Comparison of ENCODE assay signal across 19 cellular contexts in genomic region chr7:13321321-13321720, GRCh38.
DNase-seq lines count a peak whose midpoint lies in the region; TF ChIP-seq lines count a peak whose summit lies in the region.
"Had no signal": no experiment of that assay in that cellular context is flagged by ENCODE, and none has a peak within 500 bp of the region (broad histone marks: within the 10 kb centered on the region; RNA-seq: fewer than 3 reads in every experiment).

No MANE protein-coding gene starts in this region.

- H3K9ac ChIP-seq in HUES6 (ENCODE audit: low read length) (no peak overlapping the region), iPS-20b (ENCODE audit: low read depth, low read length) (0 out of 2 replicates have a peak overlapping the region, but pooled peaks have one; percentile 7)
- H3K9ac ChIP-seq: KMS-11, SK-N-SH had no signal

- H2AFZ ChIP-seq in ACC112 (ENCODE audit: low read length, unreplicated experiment): peak overlapping the region; percentile 8

- peaks cover 2% of the 10 kb centered on the region; the same call in 1 of the 2 replicates for H3K9me3 ChIP-seq in HUES6 (ENCODE audit: control insufficient read depth, insufficient read depth, low read depth, low read length)
- H3K9me3 ChIP-seq in iPS-20b (ENCODE audit: insufficient read depth, low read depth, low read length): no peaks in the 10 kb centered on the region; the same call in 1 of the 2 replicates
- H3K9me3 ChIP-seq in left ventricle myocardium inferior (replicated peaks): peaks cover 3% of the 10 kb centered on the region
- H3K9me3 ChIP-seq: SK-N-SH had no signal

- no peaks in the 10 kb centered on the region for H3K36me3 ChIP-seq in ACC112 (ENCODE audit: insufficient read depth, low read length)
- H3K36me3 ChIP-seq in HUES6 (ENCODE audit: control insufficient read depth, insufficient read depth, low read length): no peaks in the 10 kb centered on the region
- H3K36me3 ChIP-seq in iPS-20b (ENCODE audit: insufficient read depth, low read depth, low read length): no peaks in the 10 kb centered on the region
- no peaks in the 10 kb centered on the region for H3K36me3 ChIP-seq in left ventricle myocardium inferior

- DNase-seq in cerebellar cortex (ENCODE audit: low spot score): peak; percentile 28
- DNase-seq in RPMI8226: no peak
- no peak for DNase-seq in left ventricle myocardium inferior
- DNase-seq in activated naive CD4-positive, alpha-beta T cell (lab: John Stamatoyannopoulos, UW): no peak
- DNase-seq: 8988T; AML-193; CD8-positive, alpha-beta T cell; DND-41; GOT3; IMR-90; MV-4-11; NCI-H1694; NCI-H2081; SIG-M5; SK-N-SH had no signal

- H3K27me3 ChIP-seq in ACC112 (ENCODE audit: insufficient read depth, low read length): no peaks in the 10 kb centered on the region
- no peaks in the 10 kb centered on the region for H3K27me3 ChIP-seq in HUES6 (ENCODE audit: control insufficient read depth, insufficient read depth, low read length)
- no peaks in the 10 kb centered on the region for H3K27me3 ChIP-seq in iPS-20b (ENCODE audit: insufficient read depth, low read length)
- no peaks in the 10 kb centered on the region for H3K27me3 ChIP-seq in left ventricle myocardium inferior (ENCODE audit: low read depth)

- TF ChIP-seq CTCF in left ventricle myocardium inferior (IDR thresholded peaks at IDR 0.05; ENCODE audit: borderline replicate concordance): no peak

- H3K27ac ChIP-seq in ACC112 (ENCODE audit: low read depth, low read length): no peak overlapping the region
- peak overlapping the region; percentile 28; the same call in 1 of the 2 replicates for H3K27ac ChIP-seq in HUES6 (ENCODE audit: low read depth, low read length)
- no peak overlapping the region for H3K27ac ChIP-seq in iPS-20b (ENCODE audit: low read length)
- no peak overlapping the region for H3K27ac ChIP-seq in left ventricle myocardium inferior (replicated peaks)
- H3K27ac ChIP-seq: KMS-11 had no signal

- intact Hi-C loops in left ventricle myocardium inferior (cut with micrococcal nuclease): no loop called here

- H3K79me2 ChIP-seq in ACC112 (ENCODE audit: control insufficient read depth, insufficient read depth, low read length, unreplicated experiment): no peaks in the 10 kb centered on the region

- H3K4me3 ChIP-seq in ACC112 (ENCODE audit: low read depth, low read length) (no peak overlapping the region), HUES6 (ENCODE audit: low read depth, low read length) (no peak overlapping the region), iPS-20b (ENCODE audit: low read length) (no peak overlapping the region), left ventricle myocardium inferior (no peak overlapping the region)

- H3K4me1 ChIP-seq in ACC112 (ENCODE audit: control insufficient read depth, insufficient read depth, low read length, unreplicated experiment) (no peaks in the 10 kb centered on the region), HUES6 (ENCODE audit: control insufficient read depth, insufficient read depth, low read length) (peaks cover 10% of the 10 kb centered on the region; the same call in 1 of the 2 replicates), iPS-20b (ENCODE audit: insufficient read depth, low read length) (peaks cover 17% of the 10 kb centered on the region; the same call in 1 of the 2 replicates), left ventricle myocardium inferior (no peaks in the 10 kb centered on the region)
